ENCODE assay signal across 10 cellular contexts in genomic region chr3:124592658-124593441, GRCh38.
DNase-seq lines count a peak whose midpoint lies in the region; ATAC-seq and TF ChIP-seq lines count a peak whose summit lies in the region.
"Had no signal": no experiment of that assay in that cellular context is flagged by ENCODE, and none has a peak within 500 bp of the region (broad histone marks: within the 10 kb centered on the region; RNA-seq: fewer than 3 reads in every experiment).

No MANE protein-coding gene starts in this region.

- H3K27ac ChIP-seq in gastrocnemius medialis, result peak overlapping the region in 3 of 4 donors; percentile 11 to 50 (median 24)
- no peak overlapping the region for H3K27ac ChIP-seq in neural progenitor cell
- H3K27ac ChIP-seq: SJSA1 had no signal

- no peak overlapping the region for H2AFZ ChIP-seq in neural progenitor cell (replicated peaks)

- H3K4me1 ChIP-seq in gastrocnemius medialis, result peaks cover 10 to 26% of the 10 kb centered on the region in 2 donors
- peaks cover 6% of the 10 kb centered on the region for H3K4me1 ChIP-seq in neural progenitor cell
- H3K4me1 ChIP-seq: SJSA1 had no signal

- DNase-seq in NCI-H510A treated with DMSO at 0.1 percent for 48 hours (lab: John Stamatoyannopoulos, UW), result peak; percentile 4
- no peak for DNase-seq in NCI-H510A (lab: John Stamatoyannopoulos, UW)
- no peak for DNase-seq in gastrocnemius medialis
- DNase-seq in germinal center (ENCODE audit: low spot score), result no peak
- DNase-seq in neural progenitor cell (ENCODE audit: low spot score), result no peak
- DNase-seq in mesenteric fat pad (ENCODE audit: low spot score), result no peak

- H3K4me3 ChIP-seq in gastrocnemius medialis (no peak overlapping the region), neural progenitor cell (no peak overlapping the region)
- H3K4me3 ChIP-seq: SJSA1 had no signal

- no peaks in the 10 kb centered on the region for H3K36me3 Mint-ChIP-seq in activated naive CD8-positive, alpha-beta T cell
- peaks cover 3% of the 10 kb centered on the region for H3K36me3 Mint-ChIP-seq in neural progenitor cell

- peak; percentile 69 for ATAC-seq in HG02870 (IDR thresholded peaks at IDR 0.05; ENCODE audit: unreplicated experiment)
- ATAC-seq in gastrocnemius medialis, result peak in 1 of 2 donors; percentile 29

- H3K36me3 ChIP-seq in gastrocnemius medialis (no peaks in the 10 kb centered on the region), neural progenitor cell (no peaks in the 10 kb centered on the region)
- H3K36me3 ChIP-seq: SJSA1 had no signal

- H3K27ac Mint-ChIP-seq in activated naive CD8-positive, alpha-beta T cell, result peak overlapping the region; percentile 54
- no peak overlapping the region for H3K27ac Mint-ChIP-seq in neural progenitor cell
- H3K27ac Mint-ChIP-seq: stimulated activated naive CD8-positive, alpha-beta T cell treated with anti-CD3 and anti-CD28 coated beads, Interleukin-15, Interleukin-2, amounts not matched to agents 100 ng/mL and 50 ng/mL, for 24 hours had no signal

- H3K9me3 ChIP-seq in gastrocnemius medialis (no peaks in the 10 kb centered on the region), neural progenitor cell (ENCODE audit: low read depth) (no peaks in the 10 kb centered on the region)
- H3K9me3 ChIP-seq: SJSA1 had no signal

- peaks cover 17% of the 10 kb centered on the region for H3K4me1 Mint-ChIP-seq in activated naive CD8-positive, alpha-beta T cell (ENCODE audit: low read depth)
- peaks cover 4% of the 10 kb centered on the region for H3K4me1 Mint-ChIP-seq in neural progenitor cell

- H3K27me3 ChIP-seq in gastrocnemius medialis (no peaks in the 10 kb centered on the region), neural progenitor cell (peaks cover 10% of the 10 kb centered on the region)
- H3K27me3 ChIP-seq: SJSA1 had no signal

- H3K9me3 Mint-ChIP-seq in activated naive CD8-positive, alpha-beta T cell (ENCODE audit: low read depth), result no peaks in the 10 kb centered on the region
- no peaks in the 10 kb centered on the region for H3K9me3 Mint-ChIP-seq in neural progenitor cell
- H3K9me3 Mint-ChIP-seq: stimulated activated naive CD8-positive, alpha-beta T cell treated with anti-CD3 and anti-CD28 coated beads, Interleukin-15, Interleukin-2, amounts not matched to agents 100 ng/mL and 50 ng/mL, for 24 hours had no signal

- no peaks in the 10 kb centered on the region for H4K20me1 ChIP-seq in neural progenitor cell (ENCODE audit: low read depth)

- no peak for TF ChIP-seq POLR2A in gastrocnemius medialis (IDR thresholded peaks at IDR 0.05)

- H3K79me2 ChIP-seq in neural progenitor cell (ENCODE audit: low read depth), result no peaks in the 10 kb centered on the region

- no peaks in the 10 kb centered on the region for H3F3A ChIP-seq in neural progenitor cell (ENCODE audit: low read depth)

- TF ChIP-seq CTCF in gastrocnemius medialis (IDR thresholded peaks at IDR 0.05 in 4 of 5, conservative IDR thresholded peaks at IDR 0.05 in 1 of 5), result no peak
- no peak for TF ChIP-seq CTCF in neural progenitor cell (IDR thresholded peaks at IDR 0.05)

- H3K4me3 Mint-ChIP-seq in activated naive CD8-positive, alpha-beta T cell, result no peak overlapping the region
- H3K4me3 Mint-ChIP-seq in neural progenitor cell, result no peak overlapping the region
- H3K4me3 Mint-ChIP-seq: stimulated activated naive CD8-positive, alpha-beta T cell treated with anti-CD3 and anti-CD28 coated beads, Interleukin-15, Interleukin-2, amounts not matched to agents 100 ng/mL and 50 ng/mL, for 24 hours had no signal

- peaks cover 8% of the 10 kb centered on the region for H3K27me3 Mint-ChIP-seq in activated naive CD8-positive, alpha-beta T cell
- H3K27me3 Mint-ChIP-seq in neural progenitor cell (ENCODE audit: insufficient read depth, low read depth), result peaks cover 10% of the 10 kb centered on the region

- in situ Hi-C loops in gastrocnemius medialis (cut with MboI; ENCODE audit: low sequenced_read_pairs in 4 of 4), result loop anchor here in 1 of 4 donors (25.0 kb wide), 1 partner anchor 319 kb away; no protein-coding TSS in a partner anchor

- no peak overlapping the region for H3K4me2 ChIP-seq in neural progenitor cell

- H3K9ac ChIP-seq in neural progenitor cell, result no peak overlapping the region

- intact Hi-C loops in gastrocnemius medialis (cut with DNase I; ENCODE audit: low total_unique reads), result no loop called here
